ENCODE assay signal across 29 cellular contexts in the genomic region with DNA sequence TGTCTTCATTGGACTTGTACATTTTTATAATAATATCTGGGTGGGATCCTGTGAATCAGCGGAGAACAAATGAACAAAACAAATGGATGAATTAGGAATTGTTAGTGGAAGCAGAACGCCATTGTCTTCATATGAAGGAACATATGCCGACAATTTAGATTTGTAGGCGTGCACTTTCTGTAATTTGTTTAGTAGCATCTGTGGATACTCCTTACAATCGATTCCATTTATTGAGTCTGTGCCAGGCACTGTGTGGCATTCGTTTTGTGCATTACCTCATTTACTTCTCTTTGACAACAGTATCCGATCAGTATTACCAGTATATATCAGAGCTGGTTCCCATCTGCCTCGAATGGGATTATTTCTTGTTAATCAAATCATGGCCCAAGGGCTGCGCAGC.
A peak's percentile ranks its signal among the peaks of the same experiment; 100 is the strongest.
DNase-seq lines count a peak whose midpoint lies in the region; TF ChIP-seq lines count a peak whose summit lies in the region.
"Had no signal": no experiment of that assay in that cellular context is flagged by ENCODE, and none has a peak within 500 bp of the region (broad histone marks: within the 10 kb centered on the region; RNA-seq: fewer than 3 reads in every experiment).

No MANE protein-coding gene starts in this region.

- H3K4me2 ChIP-seq in SU-DHL-6 (ENCODE audit: low read depth, low read length, poor library complexity, severe bottlenecking): peak overlapping the region; percentile 27

- no peaks in the 10 kb centered on the region for H3K9me3 ChIP-seq in CD8-positive, alpha-beta memory T cell (ENCODE audit: low read length)
- no peaks in the 10 kb centered on the region for H3K9me3 ChIP-seq in SU-DHL-6 (ENCODE audit: insufficient read depth, low read length)
- H3K9me3 ChIP-seq: ascending aorta, gastroesophageal sphincter, upper lobe of left lung had no signal

- H3K9me2 ChIP-seq in SU-DHL-6 (replicated peaks; ENCODE audit: insufficient read depth, low read length): no peaks in the 10 kb centered on the region

- H3K4me3 Mint-ChIP-seq in CD8-positive, alpha-beta memory T cell: peak overlapping the region in 2 of 7 donors; percentile 30 to 33
- no peak overlapping the region for H3K4me3 Mint-ChIP-seq in glutamatergic neuron (ENCODE audit: unreplicated experiment)
- H3K4me3 Mint-ChIP-seq: activated CD4-positive, alpha-beta T cell treated with anti-CD3 and anti-CD28 coated beads, Interleukin-2, amount 10 ng/mL, durations not matched to agents 7 days and 5 days; activated CD8-positive, alpha-beta memory T cell treated with anti-CD3 and anti-CD28 coated beads, Interleukin-2, amount 10 ng/mL, durations not matched to agents 7 days and 5 days; CD14-positive monocyte; GM23338; WTC11 had no signal

- H3K9ac ChIP-seq in SU-DHL-6 (ENCODE audit: low read length): no peak overlapping the region

- H3K4me1 Mint-ChIP-seq in CD8-positive, alpha-beta memory T cell: peaks cover 91 to 100% (median 95%) of the 10 kb centered on the region in 3 donors
- peaks cover 39% of the 10 kb centered on the region for H3K4me1 Mint-ChIP-seq in glutamatergic neuron (ENCODE audit: low read depth, unreplicated experiment)

- H3K9me3 Mint-ChIP-seq in CD8-positive, alpha-beta memory T cell: no peaks in the 10 kb centered on the region
- peaks cover 3% of the 10 kb centered on the region for H3K9me3 Mint-ChIP-seq in glutamatergic neuron (ENCODE audit: unreplicated experiment)
- H3K9me3 Mint-ChIP-seq: activated CD4-positive, alpha-beta T cell treated with anti-CD3 and anti-CD28 coated beads, Interleukin-2, amount 10 ng/mL, durations not matched to agents 7 days and 5 days; activated naive CD4-positive, alpha-beta T cell treated with anti-CD3 and anti-CD28 coated beads, Interleukin-2, amount 50 U/mL, for 72 hours; CD14-positive monocyte; GM23338; immature natural killer cell; stimulated activated naive CD8-positive, alpha-beta T cell treated with anti-CD3 and anti-CD28 coated beads, Interleukin-15, amount 100 ng/mL, for 72 hours; WTC11 had no signal

- H3K4me1 ChIP-seq in CD8-positive, alpha-beta memory T cell (ENCODE audit: insufficient read depth, low read length): peaks cover 83% of the 10 kb centered on the region

- H3K27me3 ChIP-seq in CD8-positive, alpha-beta memory T cell (ENCODE audit: insufficient read depth, low read length, poor library complexity, severe bottlenecking): no peaks in the 10 kb centered on the region
- no peaks in the 10 kb centered on the region for H3K27me3 ChIP-seq in SU-DHL-6 (ENCODE audit: low read length)
- no peaks in the 10 kb centered on the region for H3K27me3 ChIP-seq in H7 (ENCODE audit: control insufficient read depth, insufficient read depth, low read length)
- H3K27me3 ChIP-seq: ascending aorta, gastroesophageal sphincter, upper lobe of left lung had no signal

- H3K27ac ChIP-seq in CD8-positive, alpha-beta memory T cell (ENCODE audit: low read depth, low read length): no peak overlapping the region
- H3K27ac ChIP-seq in SU-DHL-6 (ENCODE audit: low read depth, low read length): no peak overlapping the region
- H3K27ac ChIP-seq: ascending aorta, gastroesophageal sphincter had no signal

- no peak for DNase-seq in CD8-positive, alpha-beta memory T cell
- DNase-seq in glutamatergic neuron (no peak), superior temporal gyrus (ENCODE audit: extremely low spot score) (peak; percentile 72), NCI-H146 (lab: John Stamatoyannopoulos, UW) (no peak), GM10248 (ENCODE audit: extremely low spot score) (no peak), H7 (no peak)
- DNase-seq: activated CD4-positive, alpha-beta T cell treated with anti-CD3 and anti-CD28 coated beads, Interleukin-2, amount 10 ng/mL, durations not matched to agents 7 days and 5 days; activated CD8-positive, alpha-beta memory T cell treated with anti-CD3 and anti-CD28 coated beads, Interleukin-2, amount 10 ng/mL, durations not matched to agents 7 days and 5 days; dermis blood vessel endothelial cell; EL; immature natural killer cell; mesendoderm; NCI-H1092; NCI-H187; NCI-H2171 treated with DMSO at 0.1 percent for 48 hours; NCI-H510A treated with DMSO at 0.1 percent for 48 hours; occipital lobe; SHP77; stimulated activated CD8-positive, alpha-beta memory T cell treated with anti-CD3 and anti-CD28 coated beads, Interleukin-4, amount 100 ng/mL, for 48 hours; stimulated activated naive CD8-positive, alpha-beta T cell treated with anti-CD3 and anti-CD28 coated beads, Interleukin-15, amount 100 ng/mL, for 72 hours; T1000 had no signal

- H3F3A ChIP-seq in SU-DHL-6 (ENCODE audit: insufficient read depth): peaks cover 12% of the 10 kb centered on the region; the same call in 1 of the 2 replicates

- TF ChIP-seq CTCF in SU-DHL-6 (IDR thresholded peaks at IDR 0.05; ENCODE audit: insufficient read depth, low read length, poor library complexity, severe bottlenecking) (no peak), glutamatergic neuron (IDR thresholded peaks at IDR 0.05; ENCODE audit: partially characterized antibody, unreplicated experiment) (no peak), GM10248 (IDR thresholded peaks at IDR 0.05; ENCODE audit: control extremely low read depth, extremely low read depth, low read depth, missing control alignments) (no peak)

- H4K20me1 ChIP-seq in SU-DHL-6 (ENCODE audit: low read depth, low read length): peaks cover 84% of the 10 kb centered on the region

- peaks cover 0 to 42% (median 4%) of the 10 kb centered on the region in 3 donors for H3K36me3 Mint-ChIP-seq in CD8-positive, alpha-beta memory T cell
- H3K36me3 Mint-ChIP-seq in glutamatergic neuron (ENCODE audit: unreplicated experiment): no peaks in the 10 kb centered on the region
- H3K36me3 Mint-ChIP-seq: immature natural killer cell had no signal

- peak overlapping the region in 5 of 8 donors; percentile 15 to 52 (median 29) for H3K27ac Mint-ChIP-seq in CD8-positive, alpha-beta memory T cell
- H3K27ac Mint-ChIP-seq in glutamatergic neuron (ENCODE audit: unreplicated experiment): peak overlapping the region; percentile 4
- H3K27ac Mint-ChIP-seq: activated CD4-positive, alpha-beta T cell treated with anti-CD3 and anti-CD28 coated beads, Interleukin-2, amount 10 ng/mL, durations not matched to agents 7 days and 5 days; activated CD8-positive, alpha-beta memory T cell treated with anti-CD3 and anti-CD28 coated beads, Interleukin-2, amount 10 ng/mL, durations not matched to agents 7 days and 5 days; GM23338; WTC11 had no signal

- H3K4me3 ChIP-seq in CD8-positive, alpha-beta memory T cell (ENCODE audit: low read length): no peak overlapping the region
- H3K4me3 ChIP-seq in SU-DHL-6 (ENCODE audit: insufficient read depth, low read length, poor library complexity, severe bottlenecking) (no peak overlapping the region), H7 (ENCODE audit: insufficient read depth, low read depth, low read length) (no peak overlapping the region)
- H3K4me3 ChIP-seq: ascending aorta, gastroesophageal sphincter, GM23338, upper lobe of left lung had no signal

- POLR2A ChIA-PET in CD8-positive, alpha-beta memory T cell (lab: Charles Lee): interaction anchor here (1.3 kb wide), 1 partner anchor 13 kb away, joined by 3 read pairs; no protein-coding TSS in a partner anchor
- POLR2A ChIA-PET in GM10248 (lab: Yijun Ruan, JAX): interaction anchor here (1.3 to 2.8 kb wide), 2 partner anchors 10 to 13 kb away, joined by 4 to 7 read pairs; no protein-coding TSS in a partner anchor

- no peaks in the 10 kb centered on the region for H3K27me3 Mint-ChIP-seq in CD8-positive, alpha-beta memory T cell
- peaks cover 4% of the 10 kb centered on the region for H3K27me3 Mint-ChIP-seq in glutamatergic neuron (ENCODE audit: unreplicated experiment)
- H3K27me3 Mint-ChIP-seq: activated CD4-positive, alpha-beta T cell treated with anti-CD3 and anti-CD28 coated beads, Interleukin-2, amount 10 ng/mL, durations not matched to agents 7 days and 5 days; activated CD8-positive, alpha-beta memory T cell treated with anti-CD3 and anti-CD28 coated beads, Interleukin-2, amount 10 ng/mL, durations not matched to agents 7 days and 5 days; stimulated activated naive CD8-positive, alpha-beta T cell treated with anti-CD3 and anti-CD28 coated beads, Interleukin-15, amount 100 ng/mL, for 72 hours had no signal

- CTCF ChIA-PET in CD8-positive, alpha-beta memory T cell (lab: Charles Lee): no interaction called here
- CTCF ChIA-PET in GM10248 (lab: Yijun Ruan, JAX): interaction anchor here (1.5 to 1.6 kb wide), 2 partner anchors 9 to 96 kb away, joined by 4 to 7 read pairs; no protein-coding TSS in a partner anchor

- H2AFZ ChIP-seq in SU-DHL-6 (ENCODE audit: low read depth, low read length, severe bottlenecking): no peak overlapping the region
- H2AFZ ChIP-seq: GM23338 had no signal

- H3K79me2 ChIP-seq in SU-DHL-6 (ENCODE audit: insufficient read depth, low read length): peaks cover 100% of the 10 kb centered on the region

- no peaks in the 10 kb centered on the region for H3K36me3 ChIP-seq in CD8-positive, alpha-beta memory T cell (ENCODE audit: insufficient read depth, low read length)
- peaks cover 7% of the 10 kb centered on the region; the same call in 1 of the 2 replicates for H3K36me3 ChIP-seq in SU-DHL-6 (ENCODE audit: low read length)
- H3K36me3 ChIP-seq in H7 (replicated peaks; ENCODE audit: control insufficient read depth, insufficient read depth, low read length): no peaks in the 10 kb centered on the region
- H3K36me3 ChIP-seq: ascending aorta, gastroesophageal sphincter, upper lobe of left lung had no signal
